ENCODE assay signal across 24 cellular contexts in the genomic region with DNA sequence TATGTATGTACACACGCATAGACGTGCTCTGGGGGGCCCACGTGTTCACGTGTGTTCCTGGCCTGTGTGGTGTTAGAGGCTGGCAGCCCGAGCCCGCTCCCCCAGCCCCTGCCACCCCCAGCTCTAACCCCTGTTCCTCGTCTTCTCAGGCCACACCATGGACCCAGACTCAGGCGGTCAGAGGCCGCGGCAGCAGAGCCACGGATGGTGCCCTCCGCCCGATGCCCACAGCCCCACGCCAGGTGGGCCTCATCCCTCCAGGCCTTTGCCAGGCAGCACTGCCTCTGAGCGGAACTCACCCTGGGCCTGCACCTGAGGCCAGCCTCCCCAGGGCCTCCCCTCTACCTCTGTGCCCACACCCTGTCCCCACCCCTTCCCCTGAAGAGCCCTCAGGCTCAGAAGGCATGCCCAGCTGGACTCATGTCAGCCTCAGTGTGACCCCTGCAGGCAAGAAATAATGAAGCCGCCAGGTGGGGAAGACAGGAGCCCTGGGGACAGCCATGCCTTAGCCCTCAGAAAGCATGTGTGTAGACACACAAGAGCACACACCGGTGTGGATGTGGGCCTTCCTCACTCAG. TPM values are rescaled to one million over a fixed set of nuclear protein-coding genes. Genes with fewer than 3 reads are reported as not detected.
"Had no signal": no experiment of that assay in that cellular context is flagged by ENCODE, and none has a peak within 500 bp of the region (broad histone marks: within the 10 kb centered on the region; RNA-seq: fewer than 3 reads in every experiment).

No MANE protein-coding gene starts in this region.

- ATAC-seq: activated CD8-positive, alpha-beta T cell treated with anti-CD3 and anti-CD28 coated beads, Interleukin-2, amount 10 ng/mL, durations not matched to agents 7 days and 5 days; activated T-cell treated with anti-CD3 and anti-CD28 coated beads, Interleukin-2, amount 50 U/mL, for 4 hours had no signal

- H3K27ac ChIP-seq: brain microvascular endothelial cell, dorsolateral prefrontal cortex, epithelial cell of prostate, tibial nerve, vagina had no signal

- H3K27me3 ChIP-seq: brain microvascular endothelial cell, dorsolateral prefrontal cortex, tibial nerve, vagina had no signal

- H3K4me3 ChIP-seq: dorsolateral prefrontal cortex, tibial nerve, vagina had no signal

- H3K36me3 ChIP-seq: brain microvascular endothelial cell, tibial nerve had no signal

- FAIRE-seq: colon, frontal cortex had no signal

- DNase-seq: activated CD4-positive, alpha-beta T cell treated with anti-CD3 and anti-CD28 coated beads for 48 hours; activated CD4-positive, CD25-positive, alpha-beta regulatory T cell; activated CD8-positive, alpha-beta memory T cell treated with anti-CD3 and anti-CD28 coated beads, Interleukin-2, amount 50 U/mL, for 4 hours; activated CD8-positive, alpha-beta T cell treated with anti-CD3 and anti-CD28 coated beads, Interleukin-2, amount 10 ng/mL, durations not matched to agents 7 days and 5 days; activated effector memory CD4-positive, alpha-beta T cell treated with Interleukin-2 at 50 U/mL for 16 hours; activated naive CD4-positive, alpha-beta T cell treated with anti-CD3 and anti-CD28 coated beads, Interleukin-2, amount 10 ng/mL, durations not matched to agents 7 days and 5 days; activated naive CD8-positive, alpha-beta T cell treated with anti-CD3 and anti-CD28 coated beads, Interleukin-2, amount 50 U/mL, for 24 hours; activated T-cell treated with anti-CD3 and anti-CD28 coated beads, Interleukin-2, amount 50 U/mL, for 4 hours; anterior cingulate cortex; brain microvascular endothelial cell; central memory CD4-positive, alpha-beta T cell; dorsolateral prefrontal cortex; hypothalamus; islet precursor cell; T1000 had no signal

- H3K9me3 ChIP-seq: tibial nerve, vagina had no signal

RNA-seq across cellular contexts. Expression of gene GNAT1, which starts 16.4 kb away (rescaled TPM):
- total RNA-seq: activated CD8-positive, alpha-beta T cell treated with anti-CD3 and anti-CD28 coated beads, Interleukin-2, amount 10 ng/mL, durations not matched to agents 7 days and 5 days; activated T-cell treated with anti-CD3 and anti-CD28 coated beads, Interleukin-2, amount 50 U/mL, for 4 hours; frontal cortex; lung microvascular endothelial cell; neural crest cell; osteoblast; skeletal muscle tissue; tibial nerve; vagina had no signal

RNA-seq across cellular contexts. Expression of gene SEMA3F, which starts 19.9 kb away (rescaled TPM):
- total RNA-seq: activated CD8-positive, alpha-beta T cell treated with anti-CD3 and anti-CD28 coated beads, Interleukin-2, amount 10 ng/mL, durations not matched to agents 7 days and 5 days had no signal

RNA-seq across cellular contexts. Expression of gene SLC38A3, which starts 30.0 kb away (rescaled TPM):
- total RNA-seq: activated CD8-positive, alpha-beta T cell treated with anti-CD3 and anti-CD28 coated beads, Interleukin-2, amount 10 ng/mL, durations not matched to agents 7 days and 5 days; lung microvascular endothelial cell had no signal
